In genomic region chrX:12367254-12367653, GRCh38 we compare ENCODE assay signal across 4 cellular contexts.
TF ChIP-seq lines count a peak whose summit lies in the region.

No MANE protein-coding gene starts in this region.

TF ChIP-seq in HepG2, 621 proteins besides CTCF, POLR2A, EP300 and RAD21:
- TF ChIP-seq ZNF432 (CRISPR knock-in tag; IDR thresholded peaks at IDR 0.05; ENCODE audit: borderline replicate concordance) (no peak), ATRX (CRISPR knock-in tag; IDR thresholded peaks at IDR 0.05; ENCODE audit: borderline replicate concordance) (no peak), ZKSCAN8 (CRISPR knock-in tag; IDR thresholded peaks at IDR 0.05; ENCODE audit: borderline replicate concordance) (no peak), ADNP (CRISPR knock-in tag; IDR thresholded peaks at IDR 0.05) (no peak), CEBPB (IDR thresholded peaks at IDR 0.05; ENCODE audit: borderline replicate concordance, low read depth, low read length) (peak; percentile 42; the same call in 1 of the 2 replicates), NKX3-1 (CRISPR knock-in tag; IDR thresholded peaks at IDR 0.05) (no peak), CREB3 (CRISPR knock-in tag; IDR thresholded peaks at IDR 0.05) (no peak)
TF ChIP-seq in HepG2: peak in this region for 1.

TF ChIP-seq in IMR-90, 13 proteins besides CTCF, POLR2A, EP300 and RAD21:
- TF ChIP-seq MXI1 (IDR thresholded peaks at IDR 0.05; ENCODE audit: borderline replicate concordance, low read depth, low read length) (no peak), CEBPB (IDR thresholded peaks at IDR 0.05; ENCODE audit: low read depth, low read length) (peak; percentile 84)
TF ChIP-seq in IMR-90: peak in this region for 1.

TF ChIP-seq in K562, 482 proteins besides CTCF, POLR2A, EP300 and RAD21:
- 0 out of 2 replicates have a peak, but pooled peaks have one; percentile 25 for TF ChIP-seq CEBPB (tag; IDR thresholded peaks at IDR 0.05)
- TF ChIP-seq ZNF197 (CRISPR knock-in tag; IDR thresholded peaks at IDR 0.05; ENCODE audit: low read depth) = no peak
TF ChIP-seq in K562: peak in this region for 1.

TF ChIP-seq in H1, 55 proteins besides CTCF, POLR2A, EP300 and RAD21:
- TF ChIP-seq CEBPB (IDR thresholded peaks at IDR 0.05; ENCODE audit: low read depth, low read length) = peak; percentile 36; the same call in 1 of the 2 replicates
- TF ChIP-seq ZNF274 (IDR thresholded peaks at IDR 0.05; ENCODE audit: borderline replicate concordance, extremely low read depth, low read length) = no peak
